In genomic region chr4:140373328-140374129, GRCh38 we compare ENCODE assay signal across 8 cellular contexts. TPM values are rescaled to one million over a fixed set of nuclear protein-coding genes. Genes with fewer than 3 reads are reported as not detected.
A peak's percentile ranks its signal among the peaks of the same experiment; 100 is the strongest.
DNase-seq lines count a peak whose midpoint lies in the region; ATAC-seq and TF ChIP-seq lines count a peak whose summit lies in the region.

Gene SCOC (plus strand): TSS chr4:140373646. CDS start chr4:140379171, 5,525 bp downstream.

- H3K9me3 ChIP-seq in OCI-LY3 (ENCODE audit: insufficient read depth, low read length) (no peaks in the 10 kb centered on the region), mononuclear cell (ENCODE audit: low read depth, low read length) (no peaks in the 10 kb centered on the region)

- H3K27me3 ChIP-seq in OCI-LY3 (ENCODE audit: low read depth, low read length) (no peaks in the 10 kb centered on the region), mononuclear cell (ENCODE audit: insufficient read depth, low read length) (no peaks in the 10 kb centered on the region)

- peaks cover 41% of the 10 kb centered on the region for H3K79me2 ChIP-seq in OCI-LY3 (ENCODE audit: low read length)

- TF ChIP-seq CTCF in OCI-LY3 (IDR thresholded peaks at IDR 0.05; ENCODE audit: low read depth, low read length) (no peak; the same call in 1 of the 2 replicates), epithelial cell of esophagus (IDR thresholded peaks at IDR 0.05; ENCODE audit: insufficient read depth, low read depth, low read length, missing control alignments) (no peak)

- H4K20me1 ChIP-seq in OCI-LY3 (ENCODE audit: insufficient read depth, low read length) = peaks cover 8% of the 10 kb centered on the region; the same call in 1 of the 2 replicates

- H3K4me1 ChIP-seq in OCI-LY3 (ENCODE audit: low read length) = peaks cover 13% of the 10 kb centered on the region
- H3K4me1 ChIP-seq in mononuclear cell (ENCODE audit: insufficient read depth, low read length) = peaks cover 14% of the 10 kb centered on the region

- H3K27ac ChIP-seq in OCI-LY3 (ENCODE audit: low read length) = peak within 1 kb of the TSS; percentile 16

- peak within 1 kb of the TSS; percentile 92 for H2AFZ ChIP-seq in OCI-LY3 (ENCODE audit: low read depth, low read length)

- H3K4me2 ChIP-seq in OCI-LY3 (ENCODE audit: low read length) = peak within 1 kb of the TSS; percentile 79

- DNase-seq in D341Med (ENCODE audit: low spot score) = peak; percentile 98
- peak; percentile 96 for DNase-seq in HuH-7 (ENCODE audit: low spot score)
- peak; percentile 95 for DNase-seq in activated T-cell treated with anti-CD3 and anti-CD28 coated beads for 4 hours
- peak; percentile 100 for DNase-seq in epithelial cell of esophagus (ENCODE audit: low read depth)
- peak; percentile 91 to 95 for DNase-seq in stimulated activated CD8-positive, alpha-beta memory T cell treated with anti-CD3 and anti-CD28 coated beads, Interleukin-4, amount 100 ng/mL, for 1 hour (ENCODE audit: low read depth in 2 of 2, low spot score in 1 of 2)

- peak; percentile 93 for ATAC-seq in GM21515 (IDR thresholded peaks at IDR 0.05; ENCODE audit: unreplicated experiment)

- peak within 1 kb of the TSS; percentile 80 for H3K4me3 ChIP-seq in OCI-LY3 (ENCODE audit: low read length)
- peak within 1 kb of the TSS; percentile 77 for H3K4me3 ChIP-seq in epithelial cell of esophagus (ENCODE audit: low read length)
- peak within 1 kb of the TSS; percentile 86 for H3K4me3 ChIP-seq in mononuclear cell (ENCODE audit: low read length)

- H3K36me3 ChIP-seq in OCI-LY3 (replicated peaks; ENCODE audit: low read depth, low read length) = no peaks in the 10 kb centered on the region

- H3K9ac ChIP-seq in OCI-LY3 (ENCODE audit: low read length) = peak within 1 kb of the TSS; percentile 75

RNA-seq across cellular contexts. Expression of gene SCOC, which starts in this region (rescaled TPM):
- total RNA-seq in mononuclear cell = 9.3 TPM

Comparison
In these comparisons a context has a peak if more than half of its experiments do, and no peak if none do; other contexts are left out.
1. Peak in every context shown above with its lines: DNase-seq, ATAC-seq, H3K4me3 ChIP-seq and H3K27ac ChIP-seq.